9 cellular contexts compared by ENCODE assay signal in genomic region chr7:29609162-29610030, GRCh38. TPM values are rescaled to one million over a fixed set of nuclear protein-coding genes. Genes with fewer than 3 reads are reported as not detected.
A peak's percentile ranks its signal among the peaks of the same experiment; 100 is the strongest.
DNase-seq lines count a peak whose midpoint lies in the region; ATAC-seq and TF ChIP-seq lines count a peak whose summit lies in the region.
"Had no signal": no experiment of that assay in that cellular context is flagged by ENCODE, and none has a peak within 500 bp of the region (broad histone marks: within the 10 kb centered on the region; RNA-seq: fewer than 3 reads in every experiment).

No MANE protein-coding gene starts in this region.

- H3K4me2 ChIP-seq in OCI-LY7 (ENCODE audit: low read length) (no peak overlapping the region), fibroblast of lung (ENCODE audit: extremely low read depth, insufficient read depth, low read length) (no peak overlapping the region)

- POLR2A ChIA-PET in OCI-LY7 (lab: Charles Lee): interaction anchor here (0.6 kb wide), 1 partner anchor 377 kb away, joined by 3 read pairs; no protein-coding TSS in a partner anchor
- POLR2A ChIA-PET in CD8-positive, alpha-beta T cell (lab: Charles Lee): no interaction called here

- no peaks in the 10 kb centered on the region for H3K36me3 ChIP-seq in OCI-LY7 (ENCODE audit: insufficient read depth, low read length)
- H3K36me3 ChIP-seq in fibroblast of lung (ENCODE audit: control insufficient read depth, insufficient read depth, low read length): no peaks in the 10 kb centered on the region
- H3K36me3 ChIP-seq in CD8-positive, alpha-beta T cell (ENCODE audit: insufficient read depth, low read length): no peaks in the 10 kb centered on the region

- peak; percentile 51 for ATAC-seq in Right ventricle myocardium superior (ENCODE audit: poor library complexity)
- no peak for ATAC-seq in activated T-helper 17 cell treated with anti-CD3 and anti-CD28 coated beads, Interleukin-2, amount 50 U/mL, for 72 hours (replicated peaks)
- no peak for ATAC-seq in CD8-positive, alpha-beta T cell

- no peaks in the 10 kb centered on the region for H3K36me3 Mint-ChIP-seq in activated T-helper 17 cell treated with anti-CD3 and anti-CD28 coated beads, Interleukin-2, amount 50 U/mL, for 72 hours (ENCODE audit: low read depth)
- no peaks in the 10 kb centered on the region for H3K36me3 Mint-ChIP-seq in CD8-positive, alpha-beta T cell
- H3K36me3 Mint-ChIP-seq: activated naive CD4-positive, alpha-beta T cell treated with anti-CD3 and anti-CD28 coated beads, Interleukin-2, amount 50 U/mL, for 24 hours had no signal

- intact Hi-C loops in Right ventricle myocardium superior (cut with DNase I): no loop called here
- intact Hi-C loops in cardiac septum (cut with DNase I): loop anchor here (10.0 kb wide), 1 partner anchor 415 kb away; the partner anchor contains the start of gene CHN2
- intact Hi-C loops in OCI-LY7 (cut with micrococcal nuclease; ENCODE audit: unreplicated experiment): no loop called here
- intact Hi-C loops in CD8-positive, alpha-beta T cell (cut with DNase I, micrococcal nuclease): no loop called here

- BruUV-seq in OCI-LY7 (replicated peaks; lab: Mats Ljungman, UMichigan): no TSS peak

- CTCF ChIA-PET in OCI-LY7 (lab: Charles Lee; ENCODE audit: unreplicated experiment): interaction anchor here (0.5 kb wide), 1 partner anchor 16 kb away, joined by 14 read pairs; no protein-coding TSS in a partner anchor
- CTCF ChIA-PET in CD8-positive, alpha-beta T cell (lab: Charles Lee): no interaction called here

- TF ChIP-seq CTCF in OCI-LY7 (conservative IDR thresholded peaks at IDR 0.05; ENCODE audit: low read length): peak; percentile 58
- peak in 1 of 2 donors; percentile 77 for TF ChIP-seq CTCF in fibroblast of lung (conservative IDR thresholded peaks at IDR 0.05 in 1 of 2, IDR thresholded peaks at IDR 0.05 in 1 of 2; ENCODE audit: low read depth in 1 of 2, low read length in 2 of 2)
- peak; percentile 64 for TF ChIP-seq CTCF in retinal pigment epithelial cell (conservative IDR thresholded peaks at IDR 0.05; ENCODE audit: low read depth, low read length)
- no peak for TF ChIP-seq CTCF in CD8-positive, alpha-beta T cell (IDR thresholded peaks at IDR 0.05)

- H3K27ac ChIP-seq in OCI-LY7 (ENCODE audit: low read depth, low read length, poor library complexity, severe bottlenecking): no peak overlapping the region
- no peak overlapping the region for H3K27ac ChIP-seq in fibroblast of lung (ENCODE audit: insufficient read depth, low read length)
- no peak overlapping the region for H3K27ac ChIP-seq in CD8-positive, alpha-beta T cell (ENCODE audit: low read depth, low read length)

- no peaks in the 10 kb centered on the region for H3K27me3 ChIP-seq in fibroblast of lung (ENCODE audit: control insufficient read depth, insufficient read depth, low read length)
- no peaks in the 10 kb centered on the region for H3K27me3 ChIP-seq in CD8-positive, alpha-beta T cell (ENCODE audit: insufficient read depth, low read length)

- H3K27me3 Mint-ChIP-seq in activated T-helper 17 cell treated with anti-CD3 and anti-CD28 coated beads, Interleukin-2, amount 50 U/mL, for 72 hours: peaks cover 2% of the 10 kb centered on the region
- H3K27me3 Mint-ChIP-seq in CD8-positive, alpha-beta T cell (ENCODE audit: low read depth): peaks cover 9% of the 10 kb centered on the region

- H3K4me3 ChIP-seq in OCI-LY7 (ENCODE audit: low read depth, low read length, poor library complexity, severe bottlenecking) (no peak overlapping the region), fibroblast of lung (replicated peaks in 1 of 4; ENCODE audit: control extremely low read depth in 1 of 4, insufficient read depth in 1 of 4, low read depth in 3 of 4, low read length in 4 of 4) (no peak overlapping the region), retinal pigment epithelial cell (ENCODE audit: low read length) (no peak overlapping the region)
- H3K4me3 ChIP-seq in CD8-positive, alpha-beta T cell (ENCODE audit: low read depth, low read length): no peak overlapping the region

- H3K79me2 ChIP-seq in OCI-LY7 (ENCODE audit: insufficient read depth, low read depth, low read length) (no peaks in the 10 kb centered on the region), fibroblast of lung (ENCODE audit: control insufficient read depth, insufficient read depth, low read length) (no peaks in the 10 kb centered on the region)

- DNase-seq in Right ventricle myocardium superior: no peak
- no peak for DNase-seq in cardiac septum (ENCODE audit: low spot score)
- DNase-seq in OCI-LY7 (ENCODE audit: low spot score): no peak
- peak; percentile 40 to 74 for DNase-seq in fibroblast of lung (ENCODE audit: low read depth in 2 of 2)
- DNase-seq in retinal pigment epithelial cell (ENCODE audit: low read depth): no peak
- DNase-seq in CD8-positive, alpha-beta T cell: no peak
- DNase-seq in occipital lobe (lab: John Stamatoyannopoulos, UW): no peak

- no peak overlapping the region for H3K27ac Mint-ChIP-seq in activated T-helper 17 cell treated with anti-CD3 and anti-CD28 coated beads, Interleukin-2, amount 50 U/mL, for 72 hours
- H3K27ac Mint-ChIP-seq in CD8-positive, alpha-beta T cell: no peak overlapping the region
- H3K27ac Mint-ChIP-seq: activated naive CD4-positive, alpha-beta T cell treated with anti-CD3 and anti-CD28 coated beads, Interleukin-2, amount 50 U/mL, for 24 hours had no signal

- no peaks in the 10 kb centered on the region for H3K4me1 Mint-ChIP-seq in activated T-helper 17 cell treated with anti-CD3 and anti-CD28 coated beads, Interleukin-2, amount 50 U/mL, for 72 hours
- no peaks in the 10 kb centered on the region for H3K4me1 Mint-ChIP-seq in CD8-positive, alpha-beta T cell (ENCODE audit: low read depth)
- H3K4me1 Mint-ChIP-seq: activated naive CD4-positive, alpha-beta T cell treated with anti-CD3 and anti-CD28 coated beads, Interleukin-2, amount 50 U/mL, for 24 hours had no signal

- H3K9me3 ChIP-seq in OCI-LY7 (ENCODE audit: low read length): no peaks in the 10 kb centered on the region
- H3K9me3 ChIP-seq in fibroblast of lung (ENCODE audit: control insufficient read depth, insufficient read depth, low read depth, low read length): no peaks in the 10 kb centered on the region
- no peaks in the 10 kb centered on the region for H3K9me3 ChIP-seq in CD8-positive, alpha-beta T cell (ENCODE audit: low read length)

- H3K4me1 ChIP-seq in OCI-LY7 (ENCODE audit: insufficient read depth, low read length, poor library complexity, severe bottlenecking) (no peaks in the 10 kb centered on the region), fibroblast of lung (ENCODE audit: control insufficient read depth, extremely low read depth, insufficient read depth, low read length) (peaks cover 8% of the 10 kb centered on the region)
- no peaks in the 10 kb centered on the region for H3K4me1 ChIP-seq in CD8-positive, alpha-beta T cell (ENCODE audit: insufficient read depth, low read length)

- H4K20me1 ChIP-seq in OCI-LY7 (ENCODE audit: insufficient read depth, low read length) (no peaks in the 10 kb centered on the region), fibroblast of lung (ENCODE audit: control insufficient read depth, extremely low read depth, insufficient read depth, low read length) (no peaks in the 10 kb centered on the region)

- no peaks in the 10 kb centered on the region for H3K9me3 Mint-ChIP-seq in activated T-helper 17 cell treated with anti-CD3 and anti-CD28 coated beads, Interleukin-2, amount 50 U/mL, for 72 hours
- peaks cover under 1% of the 10 kb centered on the region for H3K9me3 Mint-ChIP-seq in CD8-positive, alpha-beta T cell

- H2AFZ ChIP-seq in OCI-LY7 (ENCODE audit: low read length): no peak overlapping the region
- no peak overlapping the region for H2AFZ ChIP-seq in fibroblast of lung (ENCODE audit: low read length)

- no peak overlapping the region for H3K4me3 Mint-ChIP-seq in activated T-helper 17 cell treated with anti-CD3 and anti-CD28 coated beads, Interleukin-2, amount 50 U/mL, for 72 hours
- no peak overlapping the region for H3K4me3 Mint-ChIP-seq in CD8-positive, alpha-beta T cell
- H3K4me3 Mint-ChIP-seq: activated naive CD4-positive, alpha-beta T cell treated with anti-CD3 and anti-CD28 coated beads, Interleukin-2, amount 50 U/mL, for 24 hours had no signal

- H3K9ac ChIP-seq in fibroblast of lung (ENCODE audit: insufficient read depth, low read length): no peak overlapping the region

- H3K9me2 ChIP-seq in OCI-LY7 (ENCODE audit: insufficient read depth, low read length): no peaks in the 10 kb centered on the region

RNA-seq across cellular contexts. Expression of gene PRR15, which starts 45.8 kb away (rescaled TPM):
- total RNA-seq in Right ventricle myocardium superior (not detected), cardiac septum (0.40 TPM), OCI-LY7 (2022) (not detected in 2 replicates), fibroblast of lung (0.51 TPM in 1 of 2 replicates, not detected in the other), occipital lobe (not detected)
- not detected in 2 replicates for total RNA-seq in OCI-LY7 (2014; rRNA removed; shearing (Covaris generic))
- polyA plus RNA-seq in fibroblast of lung: 0.43 TPM in 1 of 2 replicates, not detected in the other
- 0.90 TPM in 1 of 2 replicates, not detected in the other for polyA plus RNA-seq in fibroblast of lung (2012)
- polyA minus RNA-seq in fibroblast of lung (ENCODE audit: low replicate concordance): not detected in 2 replicates
- not detected for total RNA-seq in activated T-helper 17 cell treated with anti-CD3 and anti-CD28 coated beads, Interleukin-2, amount 50 U/mL, for 72 hours
- total RNA-seq in CD8-positive, alpha-beta T cell: not detected

Comparison
In these comparisons a context has a peak if more than half of its experiments do, and no peak if none do; other contexts are left out.
1. DNase-seq: peak in fibroblast of lung (2 of 2); none in Right ventricle myocardium superior (single experiment), cardiac septum (single experiment), OCI-LY7 (single experiment), retinal pigment epithelial cell (single experiment), CD8-positive, alpha-beta T cell (0 of 7) and occipital lobe (single experiment).